1 cellular context compared by ENCODE assay signal in genomic region chr9:114720296-114720695, GRCh38.
TF ChIP-seq lines count a peak whose summit lies in the region.

No MANE protein-coding gene starts in this region.

TF ChIP-seq in SK-N-SH, 30 proteins besides CTCF, POLR2A, EP300 and RAD21 (continued from another document):
- TF ChIP-seq MAX (IDR thresholded peaks at IDR 0.05; ENCODE audit: low read depth), result 0 out of 2 replicates have a peak, but pooled peaks have one; percentile 17
